Comparison of ENCODE assay signal across 25 cellular contexts in genomic region chr1:235226933-235227332, GRCh38.
DNase-seq lines count a peak whose midpoint lies in the region; ATAC-seq and TF ChIP-seq lines count a peak whose summit lies in the region.
"Had no signal": no experiment of that assay in that cellular context is flagged by ENCODE, and none has a peak within 500 bp of the region (broad histone marks: within the 10 kb centered on the region; RNA-seq: fewer than 3 reads in every experiment).

No MANE protein-coding gene starts in this region.

- intact Hi-C loops in activated CD4-positive, alpha-beta memory T cell treated with anti-CD3 and anti-CD28 coated beads for 36 hours (cut with micrococcal nuclease), result no loop called here
- intact Hi-C loops in CD4-positive, alpha-beta T cell (cut with DNase I, micrococcal nuclease), result no loop called here
- intact Hi-C loops in Panc1 (cut with micrococcal nuclease; ENCODE audit: unreplicated experiment) (no loop called here), left colon (cut with DNase I, micrococcal nuclease) (no loop called here), Calu3 (cut with micrococcal nuclease; ENCODE audit: unreplicated experiment) (no loop called here)

- no peaks in the 10 kb centered on the region for H3K27me3 Mint-ChIP-seq in activated CD4-positive, alpha-beta memory T cell treated with anti-CD3 and anti-CD28 coated beads for 36 hours
- H3K27me3 Mint-ChIP-seq in activated CD4-positive, alpha-beta memory T cell treated with anti-CD3 and anti-CD28 coated beads, Interleukin-2, amount 10 ng/mL, durations not matched to agents 7 days and 5 days, result no peaks in the 10 kb centered on the region
- no peaks in the 10 kb centered on the region for H3K27me3 Mint-ChIP-seq in CD4-positive, alpha-beta T cell
- no peaks in the 10 kb centered on the region for H3K27me3 Mint-ChIP-seq in Calu3 (ENCODE audit: unreplicated experiment)

- H3K27me3 ChIP-seq in CD4-positive, alpha-beta T cell (ENCODE audit: control insufficient read depth, insufficient read depth, low read length), result no peaks in the 10 kb centered on the region
- H3K27me3 ChIP-seq in Panc1 (ENCODE audit: control insufficient read depth, insufficient read depth, low read length), result no peaks in the 10 kb centered on the region
- H3K27me3 ChIP-seq: foreskin keratinocyte, ovary, right atrium auricular region had no signal

- no peak overlapping the region for H3K27ac ChIP-seq in CD4-positive, alpha-beta T cell (ENCODE audit: low read depth, low read length)
- no peak overlapping the region for H3K27ac ChIP-seq in Panc1 (ENCODE audit: low read length)
- H3K27ac ChIP-seq: foreskin keratinocyte, ovary, right atrium auricular region had no signal

- H3K36me3 ChIP-seq in Panc1 (ENCODE audit: control insufficient read depth, insufficient read depth, low read length), result peaks cover 28% of the 10 kb centered on the region
- H3K36me3 ChIP-seq: ovary had no signal

- no peak for ATAC-seq in CD4-positive, alpha-beta T cell (ENCODE audit: poor library complexity)
- ATAC-seq in Panc1 (0 out of 2 replicates have a peak, but pooled peaks have one; percentile 53), left colon (peak; percentile 40), GM19463 (IDR thresholded peaks at IDR 0.05; ENCODE audit: unreplicated experiment) (no peak), HG02763 (IDR thresholded peaks at IDR 0.05; ENCODE audit: unreplicated experiment) (no peak)
- ATAC-seq: activated T-cell treated with anti-CD3 and anti-CD28 coated beads, Interleukin-2, amount 50 U/mL, for 4 hours; esophagus mucosa; foreskin keratinocyte; SK-N-SH treated with all-trans-retinoic acid at 6 μM for 48 hours; stimulated activated effector memory CD8-positive, alpha-beta T cell treated with anti-CD3 and anti-CD28 coated beads, Interleukin-12 subunit alpha, Interleukin-12 subunit beta, amount 100 ng/mL, for 72 hours had no signal

- DNase-seq in activated CD4-positive, alpha-beta memory T cell treated with anti-CD3 and anti-CD28 coated beads for 36 hours, result no peak
- DNase-seq in activated CD4-positive, alpha-beta memory T cell treated with anti-CD3 and anti-CD28 coated beads, Interleukin-2, amount 10 ng/mL, durations not matched to agents 7 days and 5 days, result no peak
- DNase-seq in CD4-positive, alpha-beta T cell, result no peak
- DNase-seq in Panc1 (ENCODE audit: low read depth, low spot score), result no peak
- no peak for DNase-seq in left colon
- DNase-seq in Calu3, result no peak
- DNase-seq: activated CD8-positive, alpha-beta memory T cell treated with anti-CD3 and anti-CD28 coated beads for 24 hours; activated T-cell treated with anti-CD3 and anti-CD28 coated beads, Interleukin-2, amount 50 U/mL, for 4 hours; effector memory CD4-positive, alpha-beta T cell; foreskin keratinocyte; H7; mesenchymal stem cell; NCI-H1105 treated with DMSO at 0.1 percent for 48 hours; NCI-H2081; NCI-H774; ovary; stimulated activated CD4-positive, alpha-beta T cell treated with anti-CD3 and anti-CD28 coated beads, Interleukin-2, amount 100 ng/mL, for 48 hours; substantia nigra; T1000 had no signal

- TSS peak; percentile 29 for BruUV-seq in Panc1 (replicated peaks; lab: Mats Ljungman, UMichigan)
- BruUV-seq in Calu3 (replicated peaks; lab: Mats Ljungman, UMichigan), result no TSS peak

- CTCF ChIA-PET in activated CD4-positive, alpha-beta memory T cell treated with anti-CD3 and anti-CD28 coated beads for 36 hours (lab: Charles Lee), result interaction anchor here (0.6 to 1.4 kb wide), 2 partner anchors 189 to 190 kb away, joined by 3 to 4 read pairs; no protein-coding TSS in a partner anchor
- CTCF ChIA-PET in activated CD4-positive, alpha-beta memory T cell treated with anti-CD3 and anti-CD28 coated beads, Interleukin-2, amount 10 ng/mL, durations not matched to agents 7 days and 5 days (lab: Charles Lee), result interaction anchor here (1.0 to 1.1 kb wide), 2 partner anchors 190 to 278 kb away, joined by 3 to 5 read pairs; partner anchors contain the start of gene B3GALNT2
- CTCF ChIA-PET in CD4-positive, alpha-beta T cell (lab: Charles Lee), result interaction anchor here (2.6 kb wide), 1 partner anchor 188 kb away, joined by 6 read pairs; no protein-coding TSS in a partner anchor
- CTCF ChIA-PET in Panc1 (lab: Charles Lee) (no interaction called here), Calu3 (lab: Charles Lee) (interaction anchor here (1.0 to 1.3 kb wide), 2 partner anchors 10 to 182 kb away, joined by 3 read pairs; no protein-coding TSS in a partner anchor)

- H3K4me1 ChIP-seq in Panc1 (ENCODE audit: control insufficient read depth, insufficient read depth, low read length), result no peaks in the 10 kb centered on the region
- H3K4me1 ChIP-seq: foreskin keratinocyte, right atrium auricular region had no signal

- in situ Hi-C loops in Panc1 (cut with HindIII; ENCODE audit: low pct_unique_long_range_greater_than_20kb, low sequenced_read_pairs), result no loop called here

- POLR2A ChIA-PET in activated CD4-positive, alpha-beta memory T cell treated with anti-CD3 and anti-CD28 coated beads for 36 hours (lab: Charles Lee), result no interaction called here
- POLR2A ChIA-PET in activated CD4-positive, alpha-beta memory T cell treated with anti-CD3 and anti-CD28 coated beads, Interleukin-2, amount 10 ng/mL, durations not matched to agents 7 days and 5 days (lab: Charles Lee), result no interaction called here
- POLR2A ChIA-PET in CD4-positive, alpha-beta T cell (lab: Charles Lee), result interaction anchor here (0.6 kb wide), 1 partner anchor 21 kb away, joined by 3 read pairs; no protein-coding TSS in a partner anchor
- POLR2A ChIA-PET in Panc1 (lab: Charles Lee), result interaction anchor here (0.5 kb wide), 1 partner anchor 50 kb away, joined by 3 read pairs; no protein-coding TSS in a partner anchor

- H3K4me3 Mint-ChIP-seq in activated CD4-positive, alpha-beta memory T cell treated with anti-CD3 and anti-CD28 coated beads for 36 hours, result no peak overlapping the region
- H3K4me3 Mint-ChIP-seq in activated CD4-positive, alpha-beta memory T cell treated with anti-CD3 and anti-CD28 coated beads, Interleukin-2, amount 10 ng/mL, durations not matched to agents 7 days and 5 days, result no peak overlapping the region
- H3K4me3 Mint-ChIP-seq in CD4-positive, alpha-beta T cell, result no peak overlapping the region
- H3K4me3 Mint-ChIP-seq in Calu3 (ENCODE audit: low read depth, unreplicated experiment), result no peak overlapping the region
- H3K4me3 Mint-ChIP-seq: activated T-cell treated with anti-CD3 and anti-CD28 coated beads, Interleukin-2, amount 50 U/mL, for 4 hours; stimulated activated effector memory CD8-positive, alpha-beta T cell treated with anti-CD3 and anti-CD28 coated beads, Interleukin-12 subunit alpha, Interleukin-12 subunit beta, amount 100 ng/mL, for 72 hours had no signal

- peaks cover 20% of the 10 kb centered on the region for H3K36me3 Mint-ChIP-seq in activated CD4-positive, alpha-beta memory T cell treated with anti-CD3 and anti-CD28 coated beads for 36 hours
- peaks cover 29% of the 10 kb centered on the region for H3K36me3 Mint-ChIP-seq in activated CD4-positive, alpha-beta memory T cell treated with anti-CD3 and anti-CD28 coated beads, Interleukin-2, amount 10 ng/mL, durations not matched to agents 7 days and 5 days (ENCODE audit: low read depth)
- H3K36me3 Mint-ChIP-seq in CD4-positive, alpha-beta T cell (ENCODE audit: low read depth), result peaks cover 83% of the 10 kb centered on the region
- peaks cover 32% of the 10 kb centered on the region for H3K36me3 Mint-ChIP-seq in Calu3 (ENCODE audit: insufficient read depth, unreplicated experiment)

- no peak for TF ChIP-seq CTCF in CD4-positive, alpha-beta T cell (IDR thresholded peaks at IDR 0.05)
- TF ChIP-seq CTCF in Panc1 (IDR thresholded peaks at IDR 0.05), result no peak
- TF ChIP-seq CTCF in Calu3 (IDR thresholded peaks at IDR 0.05; ENCODE audit: unreplicated experiment), result no peak

- no peak overlapping the region for H3K4me3 ChIP-seq in Panc1 (ENCODE audit: low read depth in 2 of 2, low read length in 2 of 2)
- H3K4me3 ChIP-seq: ovary, right atrium auricular region had no signal

- H3K9me3 Mint-ChIP-seq in activated CD4-positive, alpha-beta memory T cell treated with anti-CD3 and anti-CD28 coated beads for 36 hours, result no peaks in the 10 kb centered on the region
- no peaks in the 10 kb centered on the region for H3K9me3 Mint-ChIP-seq in activated CD4-positive, alpha-beta memory T cell treated with anti-CD3 and anti-CD28 coated beads, Interleukin-2, amount 10 ng/mL, durations not matched to agents 7 days and 5 days
- H3K9me3 Mint-ChIP-seq in CD4-positive, alpha-beta T cell, result no peaks in the 10 kb centered on the region
- no peaks in the 10 kb centered on the region for H3K9me3 Mint-ChIP-seq in Calu3 (ENCODE audit: low read depth, unreplicated experiment)
- H3K9me3 Mint-ChIP-seq: activated T-cell treated with anti-CD3 and anti-CD28 coated beads, Interleukin-2, amount 50 U/mL, for 4 hours; stimulated activated effector memory CD8-positive, alpha-beta T cell treated with anti-CD3 and anti-CD28 coated beads, Interleukin-12 subunit alpha, Interleukin-12 subunit beta, amount 100 ng/mL, for 72 hours had no signal

- peaks cover 7% of the 10 kb centered on the region for H3K4me1 Mint-ChIP-seq in activated CD4-positive, alpha-beta memory T cell treated with anti-CD3 and anti-CD28 coated beads for 36 hours (ENCODE audit: low read depth)
- peaks cover 5% of the 10 kb centered on the region for H3K4me1 Mint-ChIP-seq in activated CD4-positive, alpha-beta memory T cell treated with anti-CD3 and anti-CD28 coated beads, Interleukin-2, amount 10 ng/mL, durations not matched to agents 7 days and 5 days
- H3K4me1 Mint-ChIP-seq in CD4-positive, alpha-beta T cell (ENCODE audit: low read depth), result no peaks in the 10 kb centered on the region
- H3K4me1 Mint-ChIP-seq in Calu3 (ENCODE audit: low read depth, unreplicated experiment), result peaks cover 8% of the 10 kb centered on the region

- H3K27ac Mint-ChIP-seq in activated CD4-positive, alpha-beta memory T cell treated with anti-CD3 and anti-CD28 coated beads for 36 hours, result peak overlapping the region; percentile 59
- H3K27ac Mint-ChIP-seq in activated CD4-positive, alpha-beta memory T cell treated with anti-CD3 and anti-CD28 coated beads, Interleukin-2, amount 10 ng/mL, durations not matched to agents 7 days and 5 days, result no peak overlapping the region
- peak overlapping the region; percentile 22 for H3K27ac Mint-ChIP-seq in CD4-positive, alpha-beta T cell
- no peak overlapping the region for H3K27ac Mint-ChIP-seq in Calu3 (ENCODE audit: unreplicated experiment)
- H3K27ac Mint-ChIP-seq: stimulated activated effector memory CD8-positive, alpha-beta T cell treated with anti-CD3 and anti-CD28 coated beads, Interleukin-12 subunit alpha, Interleukin-12 subunit beta, amount 100 ng/mL, for 72 hours had no signal

- no peaks in the 10 kb centered on the region for H3K9me3 ChIP-seq in CD4-positive, alpha-beta T cell (ENCODE audit: control insufficient read depth, low read length)
- H3K9me3 ChIP-seq in Panc1 (ENCODE audit: control insufficient read depth, insufficient read depth, low read depth, low read length), result no peaks in the 10 kb centered on the region
- H3K9me3 ChIP-seq: ovary, right atrium auricular region had no signal

Comparison
In these comparisons a context has a peak if more than half of its experiments do, and no peak if none do; other contexts are left out.
1. H3K27ac Mint-ChIP-seq: peak in activated CD4-positive, alpha-beta memory T cell treated with anti-CD3 and anti-CD28 coated beads for 36 hours (single experiment) and CD4-positive, alpha-beta T cell (single experiment); none in activated CD4-positive, alpha-beta memory T cell treated with anti-CD3 and anti-CD28 coated beads, Interleukin-2, amount 10 ng/mL, durations not matched to agents 7 days and 5 days (single experiment) and Calu3 (single experiment).
2. ATAC-seq: peak in Panc1 (single experiment) and left colon (single experiment); none in CD4-positive, alpha-beta T cell (single experiment), GM19463 (single experiment) and HG02763 (single experiment).
3. POLR2A ChIA-PET loops: an anchor here in CD4-positive, alpha-beta T cell (0.6 kb wide) and Panc1 (0.5 kb wide); none called in activated CD4-positive, alpha-beta memory T cell treated with anti-CD3 and anti-CD28 coated beads for 36 hours and activated CD4-positive, alpha-beta memory T cell treated with anti-CD3 and anti-CD28 coated beads, Interleukin-2, amount 10 ng/mL, durations not matched to agents 7 days and 5 days.